In the genomic region with DNA sequence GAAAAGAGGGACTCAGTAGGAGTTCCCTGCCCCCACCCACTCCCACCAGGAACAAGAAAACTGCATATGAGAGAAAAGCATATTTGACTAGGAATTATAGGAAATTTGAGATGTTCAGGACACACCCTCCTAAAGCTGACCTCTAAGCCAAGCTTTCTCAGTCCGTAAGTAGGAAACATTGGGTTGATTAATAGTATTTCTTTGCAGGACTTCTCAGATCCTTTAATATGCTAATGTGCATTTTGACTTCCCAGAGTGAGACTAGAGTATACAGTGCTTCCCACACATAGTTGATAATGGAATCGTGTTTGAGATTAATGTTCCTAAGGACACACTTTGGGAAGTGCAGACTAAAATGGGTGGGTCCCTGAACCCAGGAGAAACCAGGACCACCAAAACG, we compare ENCODE assay signal across 34 cellular contexts. TPM values are rescaled to one million over a fixed set of nuclear protein-coding genes. Genes with fewer than 3 reads are reported as not detected.
"Had no signal": no experiment of that assay in that cellular context is flagged by ENCODE, and none has a peak within 500 bp of the region (broad histone marks: within the 10 kb centered on the region; RNA-seq: fewer than 3 reads in every experiment).

No MANE protein-coding gene starts in this region.

- H3K9me3 ChIP-seq: MG63, SJCRH30 had no signal

- ATAC-seq: Panc1, Right ventricle myocardium inferior, SK-N-SH treated with all-trans-retinoic acid at 6 μM for 48 hours, T-cell had no signal

- H3K27ac ChIP-seq: PC-9, RWPE1, SJCRH30, SK-N-MC had no signal

- H2AFZ ChIP-seq: PC-9 had no signal

- DNase-seq: Kasumi-1, MG63, NCI-H1048, NCI-H1092 treated with DMSO at 0.1 percent for 48 hours, NCI-H1105 treated with DMSO at 0.1 percent for 48 hours, NCI-H1417, NCI-H1436, NCI-H146, NCI-H1694, NCI-H187, NCI-H1930, NCI-H2029 treated with DMSO at 0.1 percent for 48 hours, NCI-H2081 treated with DMSO at 0.1 percent for 48 hours, NCI-H2107, NCI-H2171, NCI-H226, NCI-H446 treated with DMSO at 0.1 percent for 48 hours, NCI-H510A, NCI-H524, NCI-H526, NCI-H774, PC-9, SHP77, SIG-M5, SJCRH30, T-cell had no signal

- H3K27me3 ChIP-seq: SJCRH30 had no signal

- H3K4me2 ChIP-seq: PC-9 had no signal

- H3K36me3 ChIP-seq: MG63, SJCRH30 had no signal

- H3K4me3 ChIP-seq: MG63, PC-9, SJCRH30, SK-N-MC had no signal

RNA-seq across cellular contexts. Expression of a gene that starts 47.8 kb away (rescaled TPM):
- total RNA-seq: OCI-LY7; PC-9; Right ventricle myocardium inferior; RPMI7951; SJCRH30; T-cell; T-helper 1 cell treated with Interleukin-12 subunit alpha and Interleukin-12 subunit beta and Interleukin-4 antibody, amounts not matched to agents 30 ng/mL and 1 ng/mL, for 36 hours had no signal
